8 cellular contexts compared by ENCODE assay signal in the genomic region with DNA sequence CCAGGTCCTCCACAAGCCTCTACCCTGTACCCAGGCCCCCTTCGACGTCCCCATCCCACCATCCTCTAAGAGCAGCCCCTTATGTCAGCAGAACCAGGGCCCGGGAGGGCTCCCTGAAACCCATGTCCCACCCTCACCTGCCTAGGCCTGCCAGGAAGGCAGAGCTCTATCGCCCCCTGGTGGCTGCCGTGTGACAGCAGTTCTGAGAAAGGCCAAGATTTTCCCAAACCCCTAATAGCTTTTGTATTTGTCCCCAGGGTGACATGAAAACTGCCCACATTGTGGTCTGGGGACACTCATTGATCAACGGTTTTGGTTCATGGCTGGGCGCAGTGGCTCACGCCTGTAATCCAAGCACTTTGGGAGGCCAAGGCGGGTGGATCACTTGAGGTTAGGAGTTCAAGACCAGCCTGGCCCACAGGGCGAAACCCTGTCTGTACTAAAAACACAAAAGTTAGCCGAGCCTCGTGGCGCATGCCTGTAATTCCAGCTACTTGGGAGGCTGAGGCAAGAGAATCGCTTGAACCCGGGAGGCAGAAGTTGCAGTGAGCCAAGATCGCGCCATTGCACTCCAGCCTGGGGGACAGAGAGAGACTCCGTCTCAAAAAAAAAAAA. TPM values are rescaled to one million over a fixed set of nuclear protein-coding genes. Genes with fewer than 3 reads are reported as not detected.
DNase-seq lines count a peak whose midpoint lies in the region; ATAC-seq, FAIRE-seq and TF ChIP-seq lines count a peak whose summit lies in the region.
"Not testable (repeated sequence)": the region's sequence is repeated elsewhere in the genome, so short reads cannot be mapped to it uniquely, and the experiment has no call there.

No MANE protein-coding gene starts in this region.

- not testable (repeated sequence) for H3K36me3 ChIP-seq in body of pancreas (replicated peaks in 1 of 2; ENCODE audit: insufficient read depth in 1 of 2, low read depth in 2 of 2); heart left ventricle; ovary

- H3K9me3 ChIP-seq in body of pancreas, heart left ventricle, ovary: not testable (repeated sequence)

- H3K27me3 ChIP-seq in body of pancreas, ovary: not testable (repeated sequence)
- peaks cover 0 to 12% (median 0%) of the 10 kb centered on the region in 9 donors for H3K27me3 ChIP-seq in heart left ventricle

- intact Hi-C loops in body of pancreas (cut with DNase I), result not testable (repeated sequence)
- intact Hi-C loops in heart left ventricle (cut with DNase I), result loop anchor here in 8 of 10 donors (1.0 to 10.0 kb wide), 9 partner anchors 28 to 230 kb away; a partner anchor contains a TSS
- intact Hi-C loops in ovary (cut with DNase I), result loop anchor here in 3 of 4 donors (5.0 to 10.0 kb wide), 3 partner anchors 230 to 270 kb away; a partner anchor contains a TSS

- not testable (repeated sequence) for FAIRE-seq in D721Med (lab: Jason Lieb, UNC)

- ATAC-seq in body of pancreas, result peak; percentile 65
- peak in 2 of 4 donors; percentile 41 to 54 for ATAC-seq in heart left ventricle

- H3K4me3 ChIP-seq in body of pancreas, heart left ventricle, ovary: not testable (repeated sequence)

- 28 to 38% methylated on average over 11 to 18 of the region's 18 CpGs for WGBS in body of pancreas, 2 donors
- 42 to 50% (median 44%) methylated on average over 15 to 18 of the region's 18 CpGs for WGBS in heart left ventricle, 4 donors
- 36 to 40% (median 39%) methylated on average over 18 of the region's 18 CpGs for WGBS in ovary, 3 donors

- peak; percentile 61 for DNase-seq in D721Med (ENCODE audit: insufficient read length, low spot score)
- peak in 53 of 76 experiments; percentile 11 to 74 (median 48) for DNase-seq in HUDEP-2 (lab: John Stamatoyannopoulos, UW; ENCODE audit: unreplicated experiment in 76 of 76)
- DNase-seq in NK-92 treated with Interleukin-12 subunit alpha and Interleukin-12 subunit beta, amount 100 ng/mL, for 24 hours (lab: John Stamatoyannopoulos, UW), result peak; percentile 22
- peak; percentile 80 to 81 for DNase-seq in activated CD4-positive, alpha-beta T cell treated with anti-CD3 and anti-CD28 coated beads for 4 hours
- peak; percentile 67 to 80 (median 72) for DNase-seq in body of pancreas
- peak; percentile 65 to 86 (median 68) for DNase-seq in heart left ventricle
- DNase-seq in ovary, result peak; percentile 52 to 80 (median 71)
- DNase-seq in stimulated activated naive CD4-positive, alpha-beta T cell (lab: John Stamatoyannopoulos, UW), result peak; percentile 33 to 80 (median 66)

- TF ChIP-seq POLR2A in body of pancreas (IDR thresholded peaks at IDR 0.05); heart left ventricle (IDR thresholded peaks at IDR 0.05); ovary (IDR thresholded peaks at IDR 0.05): not testable (repeated sequence)

- not testable (repeated sequence) for TF ChIP-seq EP300 in ovary (IDR thresholded peaks at IDR 0.05)

- not testable (repeated sequence) for H3K4me1 ChIP-seq in body of pancreas; heart left ventricle; ovary (ENCODE audit: insufficient read depth)

- H3K27ac ChIP-seq in body of pancreas, heart left ventricle, ovary: not testable (repeated sequence)

- TF ChIP-seq CTCF in D721Med (IDR thresholded peaks at IDR 0.05; ENCODE audit: insufficient read depth, missing control alignments) (peak; percentile 88), body of pancreas (IDR thresholded peaks at IDR 0.05) (peak; percentile 84 to 97 (median 86)), heart left ventricle (IDR thresholded peaks at IDR 0.05) (peak; percentile 85 to 96 (median 93)), ovary (IDR thresholded peaks at IDR 0.05) (peak; percentile 57 to 73 (median 64))

RNA-seq across cellular contexts. Expression of a gene that starts 27.7 kb away (rescaled TPM):
- total RNA-seq in body of pancreas (not detected), heart left ventricle (not detected), ovary (not detected)
- polyA plus RNA-seq in heart left ventricle (not detected), ovary (under 1 TPM in 1 of 2 donors, not detected in 1; 0.05 TPM)

RNA-seq across cellular contexts. Expression of a gene that starts 48.0 kb away (rescaled TPM):
- total RNA-seq in body of pancreas (1 to 10 TPM in 1 of 2 donors, not detected in 1; 5.2 TPM), heart left ventricle (10 to 100 TPM in 6 of 9 donors, 1 to 10 TPM in 3; 9.4 to 20.8 (median 11.7) TPM), ovary (10 to 100 TPM in 6 of 7 donors, 1 to 10 TPM in 1; 7.1 to 22.1 (median 21.4) TPM)
- polyA plus RNA-seq in heart left ventricle (10 to 100 TPM in 1 of 2 donors, 1 to 10 TPM in 1; 3.8 to 51.2 TPM), ovary (10 to 100 TPM in 1 of 2 donors, not detected in 1; 10.7 TPM)

Comparison
In these comparisons a context has a peak if more than half of its experiments do, and no peak if none do; other contexts are left out.
1. DNase-seq: peak in every context shown above with its lines; median percentile 80 in activated CD4-positive, alpha-beta T cell treated with anti-CD3 and anti-CD28 coated beads for 4 hours; 72 in body of pancreas; 71 in ovary; 68 in heart left ventricle; 66 in stimulated activated naive CD4-positive, alpha-beta T cell; 61 in D721Med; 48 in HUDEP-2; 22 in NK-92 treated with Interleukin-12 subunit alpha and Interleukin-12 subunit beta, amount 100 ng/mL, for 24 hours.